In genomic region chr10:124596914-124597676, GRCh38 we compare ENCODE assay signal across 28 cellular contexts.
DNase-seq lines count a peak whose midpoint lies in the region; ATAC-seq, FAIRE-seq and TF ChIP-seq lines count a peak whose summit lies in the region.
"Had no signal": no experiment of that assay in that cellular context is flagged by ENCODE, and none has a peak within 500 bp of the region (broad histone marks: within the 10 kb centered on the region; RNA-seq: fewer than 3 reads in every experiment).

No MANE protein-coding gene starts in this region.

- FAIRE-seq in pancreas (lab: Jason Lieb, UNC): no peak
- FAIRE-seq: RCC 7860 had no signal

- peaks cover 5 to 31% (median 13%) of the 10 kb centered on the region in 11 experiments; a peak in 20 of 22 replicates for H3K9me3 ChIP-seq in BLaER1 treated with 17β-estradiol and CSF1 and Interleukin-3, amounts not matched to agents 10 nM and 100 nM (replicated peaks in 1 of 11)
- no peaks in the 10 kb centered on the region for H3K9me3 ChIP-seq in hepatocyte (ENCODE audit: low read depth)
- no peaks in the 10 kb centered on the region for H3K9me3 ChIP-seq in pancreas
- H3K9me3 ChIP-seq: breast epithelium, sigmoid colon, SJCRH30 had no signal

- 73% methylated on average over 20 of the region's 20 CpGs for WGBS in hepatocyte (ENCODE audit: low lambda C conversion rate, missing lambda C conversion rate)
- WGBS in pancreas, 2 donors: 57 to 69% methylated on average over 20 of the region's 20 CpGs

- no peak overlapping the region for H2AFZ ChIP-seq in hepatocyte
- H2AFZ ChIP-seq: neural progenitor cell had no signal

- H3K27me3 ChIP-seq in BLaER1 treated with 17β-estradiol and CSF1 and Interleukin-3, amounts not matched to agents 10 nM and 100 nM: peaks cover 0 to 50% (median 0%) of the 10 kb centered on the region in 11 experiments; a peak in 9 of 22 replicates
- no peaks in the 10 kb centered on the region for H3K27me3 ChIP-seq in hepatocyte
- no peaks in the 10 kb centered on the region for H3K27me3 ChIP-seq in pancreas
- H3K27me3 ChIP-seq: breast epithelium, neural progenitor cell, sigmoid colon, SJCRH30 had no signal

- ATAC-seq in pancreas (peak; percentile 30 to 66 (median 53)), HG02852 (IDR thresholded peaks at IDR 0.05; ENCODE audit: unreplicated experiment) (no peak), HG03159 (IDR thresholded peaks at IDR 0.05; ENCODE audit: unreplicated experiment) (no peak)
- ATAC-seq: activated naive CD4-positive, alpha-beta T cell treated with anti-CD3 and anti-CD28 coated beads, Interleukin-2, amount 50 U/mL, for 72 hours had no signal

- intact Hi-C loops in pancreas (cut with DNase I): no loop called here

- H3K4me3 ChIP-seq in BLaER1 treated with 17β-estradiol and CSF1 and Interleukin-3, amounts not matched to agents 10 nM and 100 nM: no peak overlapping the region; a peak in 1 of 20 replicates
- no peak overlapping the region for H3K4me3 ChIP-seq in hepatocyte
- no peak overlapping the region for H3K4me3 ChIP-seq in pancreas
- H3K4me3 ChIP-seq: breast epithelium, coronary artery, neural progenitor cell, sigmoid colon, SJCRH30 had no signal

- peaks cover 16 to 79% (median 73%) of the 10 kb centered on the region in 10 experiments for H3K4me1 ChIP-seq in BLaER1 treated with 17β-estradiol and CSF1 and Interleukin-3, amounts not matched to agents 10 nM and 100 nM
- H3K4me1 ChIP-seq in hepatocyte (ENCODE audit: insufficient read depth) (no peaks in the 10 kb centered on the region), pancreas (no peaks in the 10 kb centered on the region)
- H3K4me1 ChIP-seq: breast epithelium, neural progenitor cell, sigmoid colon, SJCRH30 had no signal

- H3K9ac ChIP-seq in BLaER1 treated with 17β-estradiol and CSF1 and Interleukin-3, amounts not matched to agents 10 nM and 100 nM: peak overlapping the region in 3 of 11 experiments; percentile 5 to 57 (median 9); a peak in 3 of 22 replicates
- H3K9ac ChIP-seq: neural progenitor cell had no signal

- DNase-seq in LoVo (ENCODE audit: low spot score): peak; percentile 22
- DNase-seq in hepatocyte (ENCODE audit: low spot score): peak; percentile 36
- DNase-seq in pancreas: peak in 2 of 6 donors; percentile 10 to 36
- no peak for DNase-seq in DMS153 treated with DMSO at 0.1 percent for 48 hours (lab: John Stamatoyannopoulos, UW; ENCODE audit: unreplicated experiment)
- no peak for DNase-seq in NCI-H1694 treated with DMSO at 0.1 percent for 48 hours (lab: John Stamatoyannopoulos, UW)
- DNase-seq: activated CD4-positive, alpha-beta T cell treated with anti-CD3 and anti-CD28 coated beads, Interleukin-2, amount 10 ng/mL, durations not matched to agents 7 days and 5 days; activated effector memory CD4-positive, alpha-beta T cell treated with Interleukin-2 at 50 U/mL for 16 hours; activated T-cell treated with anti-CD3 and anti-CD28 coated beads, Interleukin-2, amount 50 U/mL, for 1 hour; amygdala; effector CD8-positive, alpha-beta T cell; IMR-90; NCI-H1694; NCI-H82; SJCRH30; stimulated activated CD4-positive, alpha-beta T cell treated with anti-CD3 and anti-CD28 coated beads, Interleukin-15, amount 100 ng/mL, for 24 hours; stimulated activated CD4-positive, alpha-beta T cell treated with anti-CD3 and anti-CD28 coated beads, Interleukin-4, amount 100 ng/mL, for 4 hours; substantia nigra; WERI-Rb-1 had no signal

- peaks cover 0 to 37% (median 17%) of the 10 kb centered on the region in 11 experiments; a peak in 13 of 22 replicates for H4K20me1 ChIP-seq in BLaER1 treated with 17β-estradiol and CSF1 and Interleukin-3, amounts not matched to agents 10 nM and 100 nM
- H4K20me1 ChIP-seq in hepatocyte (ENCODE audit: insufficient read depth, poor library complexity, severe bottlenecking): no peaks in the 10 kb centered on the region

- TF ChIP-seq CTCF in hepatocyte (IDR thresholded peaks at IDR 0.05; ENCODE audit: poor library complexity) (no peak), pancreas (IDR thresholded peaks at IDR 0.05) (no peak)

- peak overlapping the region in 9 of 11 experiments; percentile 50 to 99 (median 97); a peak in 18 of 22 replicates for H3K4me2 ChIP-seq in BLaER1 treated with 17β-estradiol and CSF1 and Interleukin-3, amounts not matched to agents 10 nM and 100 nM
- H3K4me2 ChIP-seq in hepatocyte: no peak overlapping the region
- H3K4me2 ChIP-seq: neural progenitor cell had no signal

- H3K9me2 ChIP-seq in hepatocyte (replicated peaks; ENCODE audit: insufficient read depth): no peaks in the 10 kb centered on the region

- H3K27ac ChIP-seq in BLaER1 treated with 17β-estradiol and CSF1 and Interleukin-3, amounts not matched to agents 10 nM and 100 nM: peak overlapping the region in 2 of 11 experiments; percentile 29 to 35; a peak in 1 of 22 replicates
- H3K27ac ChIP-seq in hepatocyte (no peak overlapping the region), pancreas (no peak overlapping the region)
- H3K27ac ChIP-seq: breast epithelium, coronary artery, epithelial cell of prostate, neural progenitor cell, sigmoid colon, SJCRH30, WERI-Rb-1 had no signal

- H3K36me3 ChIP-seq in BLaER1 treated with 17β-estradiol and CSF1 and Interleukin-3, amounts not matched to agents 10 nM and 100 nM: no peaks in the 10 kb centered on the region
- no peaks in the 10 kb centered on the region for H3K36me3 ChIP-seq in hepatocyte (replicated peaks; ENCODE audit: insufficient read depth, low read depth)
- no peaks in the 10 kb centered on the region for H3K36me3 ChIP-seq in pancreas
- H3K36me3 ChIP-seq: breast epithelium, neural progenitor cell, sigmoid colon, SJCRH30, WERI-Rb-1 had no signal

- no peaks in the 10 kb centered on the region for H3K79me2 ChIP-seq in hepatocyte

Comparison
In these comparisons a context has a peak if more than half of its experiments do, and no peak if none do; other contexts are left out.
1. DNase-seq: peak in LoVo (single experiment) and hepatocyte (single experiment); none in DMS153 treated with DMSO at 0.1 percent for 48 hours (single experiment) and NCI-H1694 treated with DMSO at 0.1 percent for 48 hours (single experiment).
2. ATAC-seq: peak in pancreas (4 of 4); none in HG02852 (single experiment) and HG03159 (single experiment).